In the genomic region with DNA sequence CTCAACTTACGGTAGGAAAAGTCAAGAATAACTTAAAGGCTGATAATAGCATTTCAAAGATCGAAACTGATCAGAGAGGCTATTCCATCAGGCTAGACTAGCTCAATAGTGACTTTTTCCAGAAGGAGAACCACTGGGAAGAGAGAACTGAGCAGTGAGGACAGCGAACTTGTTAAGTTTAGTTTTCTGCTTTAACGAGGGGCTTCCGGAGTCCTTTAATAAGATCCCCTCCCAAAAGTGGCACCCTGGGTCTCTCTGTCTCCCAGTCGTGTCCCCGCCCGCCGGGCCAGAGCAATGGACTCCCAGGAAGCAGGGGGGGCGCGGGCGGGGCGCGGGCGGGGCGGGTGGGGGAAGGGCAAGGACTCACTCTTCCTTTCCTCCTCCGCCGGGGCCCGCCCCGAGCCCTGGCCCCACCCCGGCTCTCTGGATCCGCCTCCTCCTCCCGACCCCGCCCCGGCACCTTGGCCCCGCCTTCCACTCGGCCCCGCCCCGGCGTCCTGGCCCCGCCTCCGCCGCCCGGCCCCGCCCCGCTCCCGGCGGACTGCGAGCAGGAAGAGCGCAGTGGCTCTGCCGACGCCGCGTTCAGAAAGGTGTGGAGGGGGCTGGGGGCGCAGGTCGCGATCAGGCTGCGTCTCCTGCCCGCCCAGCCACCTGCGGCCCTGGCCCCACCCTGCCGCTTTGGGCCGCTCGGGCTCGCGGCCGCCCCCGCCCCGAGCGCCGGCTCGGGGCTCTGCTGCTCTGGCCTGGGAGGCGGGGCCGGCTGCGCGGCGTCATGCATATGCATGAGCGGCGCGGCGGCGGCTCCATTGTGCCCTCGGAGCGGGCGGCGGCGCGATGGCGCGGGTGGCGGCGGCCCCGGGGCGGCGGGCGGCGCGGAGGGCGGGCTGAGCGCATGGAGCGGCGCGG, we compare ENCODE assay signal across 8 cellular contexts. TPM values are rescaled to one million over a fixed set of nuclear protein-coding genes. Genes with fewer than 3 reads are reported as not detected.
DNase-seq lines count a peak whose midpoint lies in the region; ATAC-seq and TF ChIP-seq lines count a peak whose summit lies in the region.

A gene with protein sequence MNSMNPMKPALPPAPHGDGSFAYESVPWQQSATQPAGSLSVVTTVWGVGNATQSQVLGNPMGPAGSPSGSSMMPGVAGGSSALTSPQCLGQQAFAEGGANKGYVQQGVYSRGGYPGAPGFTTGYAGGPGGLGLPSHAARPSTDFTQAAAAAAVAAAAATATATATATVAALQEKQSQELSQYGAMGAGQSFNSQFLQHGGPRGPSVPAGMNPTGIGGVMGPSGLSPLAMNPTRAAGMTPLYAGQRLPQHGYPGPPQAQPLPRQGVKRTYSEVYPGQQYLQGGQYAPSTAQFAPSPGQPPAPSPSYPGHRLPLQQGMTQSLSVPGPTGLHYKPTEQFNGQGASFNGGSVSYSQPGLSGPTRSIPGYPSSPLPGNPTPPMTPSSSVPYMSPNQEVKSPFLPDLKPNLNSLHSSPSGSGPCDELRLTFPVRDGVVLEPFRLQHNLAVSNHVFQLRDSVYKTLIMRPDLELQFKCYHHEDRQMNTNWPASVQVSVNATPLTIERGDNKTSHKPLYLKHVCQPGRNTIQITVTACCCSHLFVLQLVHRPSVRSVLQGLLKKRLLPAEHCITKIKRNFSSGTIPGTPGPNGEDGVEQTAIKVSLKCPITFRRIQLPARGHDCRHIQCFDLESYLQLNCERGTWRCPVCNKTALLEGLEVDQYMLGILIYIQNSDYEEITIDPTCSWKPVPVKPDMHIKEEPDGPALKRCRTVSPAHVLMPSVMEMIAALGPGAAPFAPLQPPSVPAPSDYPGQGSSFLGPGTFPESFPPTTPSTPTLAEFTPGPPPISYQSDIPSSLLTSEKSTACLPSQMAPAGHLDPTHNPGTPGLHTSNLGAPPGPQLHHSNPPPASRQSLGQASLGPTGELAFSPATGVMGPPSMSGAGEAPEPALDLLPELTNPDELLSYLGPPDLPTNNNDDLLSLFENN (plus strand): TSS at position 806 of the 906 bp plus-strand sequence. CDS start 7,403 bp downstream, outside the sequence.

- peak within 1 kb of the TSS; percentile 57 for H3K27ac ChIP-seq in PC-9
- H3K27ac ChIP-seq in mucosa of rectum (ENCODE audit: low read depth in 2 of 2, low read length in 2 of 2): peak within 1 kb of the TSS; percentile 96 to 97

- H3K4me2 ChIP-seq in PC-9: peak within 1 kb of the TSS; percentile 99

- intact Hi-C loops in PC-9 (cut with micrococcal nuclease; ENCODE audit: unreplicated experiment): loop anchor here (1.0 to 10.0 kb wide), 9 partner anchors 36 to 166 kb away; a partner anchor contains a TSS

- no peaks in the 10 kb centered on the region for H3K9me3 Mint-ChIP-seq in activated T-cell treated with anti-CD3 and anti-CD28 coated beads, Interleukin-2, amount 50 U/mL, for 24 hours

- H3K4me3 ChIP-seq in PC-9 (peak within 1 kb of the TSS; percentile 92), mucosa of rectum (ENCODE audit: low read length in 2 of 2) (peak within 1 kb of the TSS; percentile 84 to 85)

- CTCF ChIA-PET in PC-9 (lab: Charles Lee): interaction anchor here (0.6 kb wide), 1 partner anchor 11 kb away, joined by 6 read pairs; no protein-coding TSS in a partner anchor

- H3K9me2 ChIP-seq in PC-9 (ENCODE audit: insufficient read depth): no peaks in the 10 kb centered on the region

- peak; percentile 57 for ATAC-seq in GM21576 (IDR thresholded peaks at IDR 0.05; ENCODE audit: unreplicated experiment)

- TF ChIP-seq POLR2A in erythroblast (IDR thresholded peaks at IDR 0.05; ENCODE audit: low read length): peak; percentile 43

- POLR2A ChIA-PET in PC-9 (lab: Charles Lee; ENCODE audit: unreplicated experiment): interaction anchor here (0.6 to 0.7 kb wide), 2 partner anchors 13 to 54 kb away, joined by 3 to 5 read pairs; no protein-coding TSS in a partner anchor

- peaks cover 26% of the 10 kb centered on the region for H3K36me3 Mint-ChIP-seq in activated T-cell treated with anti-CD3 and anti-CD28 coated beads, Interleukin-2, amount 50 U/mL, for 24 hours (ENCODE audit: low read depth)

- H3K27ac Mint-ChIP-seq in activated T-cell treated with anti-CD3 and anti-CD28 coated beads, Interleukin-2, amount 50 U/mL, for 24 hours: peak within 1 kb of the TSS; percentile 85

- H3K4me1 Mint-ChIP-seq in activated T-cell treated with anti-CD3 and anti-CD28 coated beads, Interleukin-2, amount 50 U/mL, for 24 hours (ENCODE audit: low read depth): peaks cover 40% of the 10 kb centered on the region

- TF ChIP-seq CTCF in PC-9 (conservative IDR thresholded peaks at IDR 0.05): no peak

- no peaks in the 10 kb centered on the region for H3K27me3 ChIP-seq in PC-9 (ENCODE audit: insufficient read depth, low read depth)
- H3K27me3 ChIP-seq in mucosa of rectum (ENCODE audit: control insufficient read depth in 2 of 2, insufficient read depth in 2 of 2, low read length in 2 of 2): no peaks in the 10 kb centered on the region

- peaks cover 7% of the 10 kb centered on the region; the same call in 1 of the 2 replicates for H3K36me3 ChIP-seq in PC-9 (ENCODE audit: low read depth)
- no peaks in the 10 kb centered on the region for H3K36me3 ChIP-seq in mucosa of rectum (ENCODE audit: control insufficient read depth in 2 of 2, insufficient read depth in 2 of 2, low read length in 2 of 2)

- in situ Hi-C loops in KBM-7 (cut with MboI; ENCODE audit: low pct_unique_long_range_greater_than_20kb, low sequenced_read_pairs): no loop called here

- H3K79me2 ChIP-seq in PC-9 (ENCODE audit: low read depth): peaks cover 44% of the 10 kb centered on the region

- DNase-seq in DMS114 treated with DMSO at 0.1 percent for 48 hours (lab: John Stamatoyannopoulos, UW; ENCODE audit: unreplicated experiment) (peak; percentile 66), KBM-7 (peak; percentile 78), PC-9 (peak; percentile 77 to 97), erythroblast (lab: John Stamatoyannopoulos, UW) (peak; percentile 91 to 95)
- peak; percentile 97 for DNase-seq in activated T-cell treated with anti-CD3 and anti-CD28 coated beads, Interleukin-2, amount 50 U/mL, for 24 hours
- DNase-seq in stimulated activated CD8-positive, alpha-beta memory T cell treated with anti-CD3 and anti-CD28 coated beads, Interleukin-4, amount 100 ng/mL, for 4 hours (ENCODE audit: low read depth in 2 of 2, low spot score in 1 of 2): peak; percentile 79 to 82

- H3K4me1 ChIP-seq in PC-9 (replicated peaks; ENCODE audit: insufficient read depth) (peaks cover 37% of the 10 kb centered on the region), mucosa of rectum (ENCODE audit: control insufficient read depth in 2 of 2, insufficient read depth in 2 of 2, low read length in 2 of 2) (peaks cover 21 to 22% of the 10 kb centered on the region in 2 donors)

- BruUV-seq in PC-9 (replicated peaks; lab: Mats Ljungman, UMichigan): no TSS peak

- H3K27me3 Mint-ChIP-seq in activated T-cell treated with anti-CD3 and anti-CD28 coated beads, Interleukin-2, amount 50 U/mL, for 24 hours: no peaks in the 10 kb centered on the region

- H2AFZ ChIP-seq in PC-9: peak within 1 kb of the TSS; percentile 62

- H4K20me1 ChIP-seq in PC-9 (ENCODE audit: insufficient read depth): peaks cover 21% of the 10 kb centered on the region

- H3K9me3 ChIP-seq in PC-9 (ENCODE audit: insufficient read depth, low read depth) (no peaks in the 10 kb centered on the region), mucosa of rectum (ENCODE audit: control insufficient read depth in 2 of 2, low read length in 2 of 2) (no peaks in the 10 kb centered on the region)

- H3F3A ChIP-seq in PC-9 (ENCODE audit: insufficient read depth, low read depth): peaks cover 20% of the 10 kb centered on the region

- peak within 1 kb of the TSS; percentile 74 to 92 for H3K9ac ChIP-seq in mucosa of rectum (ENCODE audit: low read depth in 1 of 2, low read length in 2 of 2)

- H3K4me3 Mint-ChIP-seq in activated T-cell treated with anti-CD3 and anti-CD28 coated beads, Interleukin-2, amount 50 U/mL, for 24 hours: peak within 1 kb of the TSS; percentile 77

RNA-seq across cellular contexts. Expression of the gene that starts here (rescaled TPM):
- total RNA-seq in PC-9 (2021): 97.5 and 142 TPM in 2 replicates

Comparison
In these comparisons a context has a peak if more than half of its experiments do, and no peak if none do; other contexts are left out.
1. Peak in every context shown above with its lines: DNase-seq, ATAC-seq, H3K4me3 ChIP-seq and H3K27ac ChIP-seq.